In the genomic region with DNA sequence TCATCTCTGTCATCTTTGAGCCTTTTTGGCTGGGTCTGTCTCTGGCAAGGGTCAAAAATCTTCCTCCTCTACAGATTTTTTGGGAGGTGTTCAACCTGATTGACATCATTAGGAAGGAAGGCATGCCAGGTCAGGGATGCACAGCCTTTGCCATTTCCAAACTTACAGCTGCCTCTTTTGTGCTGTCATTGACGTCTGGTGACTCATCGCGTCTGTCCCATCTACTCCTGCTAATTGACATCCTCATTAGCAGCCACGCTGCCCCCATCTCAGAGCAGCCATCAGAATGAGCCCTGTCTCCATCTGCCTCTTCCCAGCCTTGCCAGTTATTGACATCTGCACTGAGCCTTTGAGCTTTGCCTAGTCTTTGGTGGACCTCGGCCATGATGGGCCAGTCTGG, we compare ENCODE assay signal across 24 cellular contexts. TPM values are rescaled to one million over a fixed set of nuclear protein-coding genes. Genes with fewer than 3 reads are reported as not detected.
A peak's percentile ranks its signal among the peaks of the same experiment; 100 is the strongest.
DNase-seq lines count a peak whose midpoint lies in the region; ATAC-seq, FAIRE-seq and TF ChIP-seq lines count a peak whose summit lies in the region.
"Had no signal": no experiment of that assay in that cellular context is flagged by ENCODE, and none has a peak within 500 bp of the region (broad histone marks: within the 10 kb centered on the region; RNA-seq: fewer than 3 reads in every experiment).

No MANE protein-coding gene starts in this region.

- no peak overlapping the region for H3K9ac ChIP-seq in K562 (ENCODE audit: insufficient read depth in 1 of 2, low read depth in 2 of 2, low read length in 2 of 2)

- TF ChIP-seq CTCF in K562 (IDR thresholded peaks at IDR 0.05 in 2 of 3, conservative IDR thresholded peaks at IDR 0.05 in 1 of 3; ENCODE audit: insufficient read depth in 2 of 3, low read depth in 1 of 3, low read length in 3 of 3) (no peak), right lobe of liver (IDR thresholded peaks at IDR 0.05) (no peak), foreskin keratinocyte (conservative IDR thresholded peaks at IDR 0.05) (no peak)

- H3K27ac Mint-ChIP-seq in activated CD4-positive, alpha-beta memory T cell treated with anti-CD3 and anti-CD28 coated beads, Interleukin-2, amount 10 ng/mL, durations not matched to agents 7 days and 5 days: no peak overlapping the region
- H3K27ac Mint-ChIP-seq: activated CD4-positive, alpha-beta T cell treated with anti-CD3 and anti-CD28 coated beads, Interleukin-2, amount 10 ng/mL, durations not matched to agents 24 days and 14 days; activated naive CD4-positive, alpha-beta T cell treated with anti-CD3 and anti-CD28 coated beads for 36 hours; CD4-positive, CD25-positive, alpha-beta regulatory T cell had no signal

- no peak for TF ChIP-seq RAD21 in K562 (CRISPR knock-in tag; conservative IDR thresholded peaks at IDR 0.05 in 1 of 2, IDR thresholded peaks at IDR 0.05 in 1 of 2)

- no peaks in the 10 kb centered on the region for H3K27me3 Mint-ChIP-seq in activated CD4-positive, alpha-beta memory T cell treated with anti-CD3 and anti-CD28 coated beads, Interleukin-2, amount 10 ng/mL, durations not matched to agents 7 days and 5 days
- H3K27me3 Mint-ChIP-seq: activated CD4-positive, alpha-beta T cell treated with anti-CD3 and anti-CD28 coated beads, Interleukin-2, amount 10 ng/mL, durations not matched to agents 24 days and 14 days; CD4-positive, CD25-positive, alpha-beta regulatory T cell had no signal

- intact Hi-C loops in K562 (cut with micrococcal nuclease): no loop called here
- intact Hi-C loops in right lobe of liver (cut with DNase I): no loop called here

- peaks cover 83% of the 10 kb centered on the region; the same call in 2 of the 3 replicates for H3K36me3 ChIP-seq in K562 (ENCODE audit: control insufficient read depth, insufficient read depth, low read length)
- H3K36me3 ChIP-seq in right lobe of liver: peaks cover 0 to 81% (median 47%) of the 10 kb centered on the region in 4 donors

- peak; percentile 74 for DNase-seq in D341Med (ENCODE audit: low spot score)
- DNase-seq in NCI-H1694 (lab: John Stamatoyannopoulos, UW): peak; percentile 97
- no peak for DNase-seq in K562 (ENCODE audit: extremely low read depth in 1 of 4, low spot score in 3 of 4)
- DNase-seq in right lobe of liver: peak in 2 of 3 donors; percentile 37 to 65
- DNase-seq in NCI-H345 (lab: John Stamatoyannopoulos, UW): no peak
- DNase-seq in foreskin keratinocyte: no peak
- no peak for DNase-seq in activated CD4-positive, alpha-beta memory T cell treated with anti-CD3 and anti-CD28 coated beads, Interleukin-2, amount 10 ng/mL, durations not matched to agents 7 days and 5 days
- no peak for DNase-seq in NK-92 (lab: John Stamatoyannopoulos, UW; ENCODE audit: unreplicated experiment)
- DNase-seq: activated CD4-positive, alpha-beta T cell treated with anti-CD3 and anti-CD28 coated beads, Interleukin-2, amount 10 ng/mL, durations not matched to agents 24 days and 14 days; activated naive CD4-positive, alpha-beta T cell treated with anti-CD3 and anti-CD28 coated beads for 36 hours; CD4-positive, CD25-positive, alpha-beta regulatory T cell; cortex of kidney; GDM1; mammary epithelial cell; NCI-H1048; NCI-H2081 treated with DMSO at 0.1 percent for 48 hours; NCI-H510A treated with DMSO at 0.1 percent for 48 hours; stimulated activated CD8-positive, alpha-beta memory T cell treated with anti-CD3 and anti-CD28 coated beads, Interleukin-4, amount 100 ng/mL, for 48 hours had no signal

- H3K36me3 Mint-ChIP-seq in activated CD4-positive, alpha-beta memory T cell treated with anti-CD3 and anti-CD28 coated beads, Interleukin-2, amount 10 ng/mL, durations not matched to agents 7 days and 5 days (ENCODE audit: low read depth): peaks cover 3% of the 10 kb centered on the region

- CTCF ChIA-PET in K562 (lab: Yijun Ruan, JAX; ENCODE audit: low intra/inter-chr PET ratio): no interaction called here
- CTCF ChIA-PET in activated CD4-positive, alpha-beta memory T cell treated with anti-CD3 and anti-CD28 coated beads, Interleukin-2, amount 10 ng/mL, durations not matched to agents 7 days and 5 days (lab: Charles Lee): interaction anchor here (1.5 kb wide), 1 partner anchor 9 kb away, joined by 3 read pairs; no protein-coding TSS in a partner anchor

- H3K4me1 ChIP-seq in K562 (replicated peaks in 1 of 2; ENCODE audit: control insufficient read depth in 2 of 2, insufficient read depth in 2 of 2, low read length in 2 of 2) (no peaks in the 10 kb centered on the region; a peak in 1 of 5 replicates), right lobe of liver (no peaks in the 10 kb centered on the region), foreskin keratinocyte (no peaks in the 10 kb centered on the region)
- H3K4me1 ChIP-seq: tibial nerve had no signal

- H3K4me2 ChIP-seq in K562 (ENCODE audit: insufficient read depth, low read length): no peak overlapping the region

- FAIRE-seq in K562 (lab: Jason Lieb, UNC): no peak
- FAIRE-seq: bronchial epithelial cell, GM18507, H1 had no signal

- POLR2A ChIA-PET in K562 (lab: Yijun Ruan, JAX): no interaction called here
- POLR2A ChIA-PET in activated CD4-positive, alpha-beta memory T cell treated with anti-CD3 and anti-CD28 coated beads, Interleukin-2, amount 10 ng/mL, durations not matched to agents 7 days and 5 days (lab: Charles Lee): no interaction called here

- no TSS peak for BruUV-seq in K562 (replicated peaks; lab: Mats Ljungman, UMichigan)

- H3K9me1 ChIP-seq in K562 (ENCODE audit: control insufficient read depth, insufficient read depth, low read length): peaks cover 2% of the 10 kb centered on the region

- H3K9me3 Mint-ChIP-seq in activated CD4-positive, alpha-beta memory T cell treated with anti-CD3 and anti-CD28 coated beads, Interleukin-2, amount 10 ng/mL, durations not matched to agents 7 days and 5 days: no peaks in the 10 kb centered on the region
- H3K9me3 Mint-ChIP-seq: activated CD4-positive, alpha-beta T cell treated with anti-CD3 and anti-CD28 coated beads, Interleukin-2, amount 10 ng/mL, durations not matched to agents 24 days and 14 days; activated naive CD4-positive, alpha-beta T cell treated with anti-CD3 and anti-CD28 coated beads for 36 hours had no signal

- TF ChIP-seq POLR2A in K562 (conservative IDR thresholded peaks at IDR 0.05): no peak
- TF ChIP-seq POLR2A in right lobe of liver (IDR thresholded peaks at IDR 0.05): no peak

- no peak overlapping the region for H3K4me3 Mint-ChIP-seq in activated CD4-positive, alpha-beta memory T cell treated with anti-CD3 and anti-CD28 coated beads, Interleukin-2, amount 10 ng/mL, durations not matched to agents 7 days and 5 days
- H3K4me3 Mint-ChIP-seq: activated CD4-positive, alpha-beta T cell treated with anti-CD3 and anti-CD28 coated beads, Interleukin-2, amount 10 ng/mL, durations not matched to agents 24 days and 14 days; activated naive CD4-positive, alpha-beta T cell treated with anti-CD3 and anti-CD28 coated beads for 36 hours; CD4-positive, CD25-positive, alpha-beta regulatory T cell had no signal

- H3K4me1 Mint-ChIP-seq in activated CD4-positive, alpha-beta memory T cell treated with anti-CD3 and anti-CD28 coated beads, Interleukin-2, amount 10 ng/mL, durations not matched to agents 7 days and 5 days: no peaks in the 10 kb centered on the region
- H3K4me1 Mint-ChIP-seq: activated CD4-positive, alpha-beta T cell treated with anti-CD3 and anti-CD28 coated beads, Interleukin-2, amount 10 ng/mL, durations not matched to agents 24 days and 14 days had no signal

- no peaks in the 10 kb centered on the region for H3K79me2 ChIP-seq in K562 (ENCODE audit: control insufficient read depth, insufficient read depth, low read length)

- no peak for TF ChIP-seq EP300 in K562 (IDR thresholded peaks at IDR 0.05; ENCODE audit: low read length)

- H4K20me1 ChIP-seq in K562 (replicated peaks; ENCODE audit: control insufficient read depth, insufficient read depth, low read length): no peaks in the 10 kb centered on the region; the same call in 1 of the 2 replicates

- H3K4me3 ChIP-seq in K562 (no peak overlapping the region), right lobe of liver (no peak overlapping the region)
- H3K4me3 ChIP-seq: tibial nerve had no signal

- no peak overlapping the region for H2AFZ ChIP-seq in K562 (ENCODE audit: low read depth, low read length)

- no peaks in the 10 kb centered on the region for H3K9me3 ChIP-seq in K562 (replicated peaks; ENCODE audit: control insufficient read depth, insufficient read depth, low read depth, low read length)
- no peaks in the 10 kb centered on the region for H3K9me3 ChIP-seq in right lobe of liver
- H3K9me3 ChIP-seq: tibial nerve had no signal

- WGBS in K562 (ENCODE audit: insufficient coverage, low coverage, missing lambda C conversion rate): 92% methylated on average over 5 of the region's 5 CpGs
- 44% methylated on average over 1 of the region's 5 CpGs for WGBS in right lobe of liver (ENCODE audit: insufficient coverage, low coverage, low lambda C conversion rate, missing lambda C conversion rate)

- H3K27me3 ChIP-seq in K562 (ENCODE audit: control insufficient read depth in 2 of 2, insufficient read depth in 2 of 2, low read length in 2 of 2) (no peaks in the 10 kb centered on the region), right lobe of liver (no peaks in the 10 kb centered on the region), foreskin keratinocyte (no peaks in the 10 kb centered on the region)
- H3K27me3 ChIP-seq: tibial nerve had no signal

- in situ Hi-C loops in K562 (cut with MboI): no loop called here

- H3K27ac ChIP-seq in K562 (ENCODE audit: extremely low read depth, low read depth, low read length): no peak overlapping the region
- no peak overlapping the region for H3K27ac ChIP-seq in right lobe of liver
- no peak overlapping the region for H3K27ac ChIP-seq in foreskin keratinocyte
- H3K27ac ChIP-seq: RWPE1, tibial nerve had no signal

- ATAC-seq in K562 (no peak), right lobe of liver (peak in 2 of 4 donors; percentile 53 to 69), foreskin keratinocyte (no peak)
- ATAC-seq: SK-N-SH treated with all-trans-retinoic acid at 6 μM for 48 hours had no signal

RNA-seq across cellular contexts. Expression of gene PDIA5, which starts 53.0 kb away (rescaled TPM):
- 90.0 and 97.0 TPM in 2 replicates for total RNA-seq in K562 (2011; cell fraction: chromatin; rRNA removed; ENCODE audit: low replicate concordance)
- 67.5 and 68.0 TPM in 2 replicates for total RNA-seq in K562 (2011; cell fraction: nucleolus; rRNA removed)
- total RNA-seq in K562 (2011; cell fraction: nucleoplasm; rRNA removed): 61.6 and 64.2 TPM in 2 replicates
- total RNA-seq in K562 (2014; rRNA removed) (19.6 and 20.9 TPM in 2 replicates), K562 (2014; rRNA removed; fragmentation: Illumina TruSeq; extraction: Trizol) (18.2 and 21.4 TPM in 2 replicates), K562 (2015; rRNA removed; fragmentation: Illumina TruSeq; extraction: Trizol) (16.1 and 18.0 TPM in 2 replicates), K562 (2021) (23.9 and 27.5 TPM in 2 replicates), right lobe of liver (100 to 1,000 TPM in 1 of 6 experiments, 10 to 100 TPM in 5; 26.2 to 109 (median 51.9) TPM), foreskin keratinocyte (27.2 and 29.2 TPM in 2 replicates)
- polyA plus RNA-seq in K562 (2011; rRNA removed) (29.2 and 31.8 TPM in 2 replicates), K562 (2014; fragmentation: Illumina TruSeq; extraction: Trizol) (24.9 and 25.9 TPM in 2 replicates), K562 (2014; fragmentation: Nextera tagmentation; extraction: Ambion mirVana) (1 to 10 TPM; 3.4 to 4.7 TPM), K562 (2014; rRNA removed) (25.7 and 30.0 TPM in 2 replicates), foreskin keratinocyte (25.6 and 27.9 TPM in 2 replicates)
- 22.6 and 29.7 TPM in 2 replicates for polyA plus RNA-seq in K562 (2011; cell fraction: cytosol; rRNA removed)
- polyA plus RNA-seq in K562 (2011; cell fraction: nucleus; rRNA removed): 29.8 and 32.1 TPM in 2 replicates
- polyA plus RNA-seq in K562 (2012): 20.2 and 26.6 TPM in 2 replicates
- 33.5 and 35.7 TPM in 2 replicates for polyA minus RNA-seq in K562 (2011; rRNA and poly(A)+ RNA removed)
- 14.5 and 20.6 TPM in 2 replicates for polyA minus RNA-seq in K562 (2011; cell fraction: cytosol; rRNA and poly(A)+ RNA removed)
- polyA minus RNA-seq in K562 (2011; cell fraction: nucleus; rRNA and poly(A)+ RNA removed): 11.2 and 26.9 TPM in 2 replicates
- total RNA-seq in activated CD4-positive, alpha-beta memory T cell treated with anti-CD3 and anti-CD28 coated beads, Interleukin-2, amount 10 ng/mL, durations not matched to agents 7 days and 5 days: 10 to 100 TPM; 10.1 to 13.5 TPM

Comparison
In these comparisons a context has a peak if more than half of its experiments do, and no peak if none do; other contexts are left out.
1. DNase-seq: peak in D341Med (single experiment), NCI-H1694 (single experiment) and right lobe of liver (2 of 3); none in K562 (0 of 4), NCI-H345 (single experiment), foreskin keratinocyte (0 of 2), activated CD4-positive, alpha-beta memory T cell treated with anti-CD3 and anti-CD28 coated beads, Interleukin-2, amount 10 ng/mL, durations not matched to agents 7 days and 5 days (single experiment) and NK-92 (single experiment).